ENCODE assay signal across 8 cellular contexts in genomic region chr2:190466819-190467444, GRCh38. TPM values are rescaled to one million over a fixed set of nuclear protein-coding genes. Genes with fewer than 3 reads are reported as not detected.
DNase-seq lines count a peak whose midpoint lies in the region; ATAC-seq and TF ChIP-seq lines count a peak whose summit lies in the region.
"Had no signal": no experiment of that assay in that cellular context is flagged by ENCODE, and none has a peak within 500 bp of the region (broad histone marks: within the 10 kb centered on the region; RNA-seq: fewer than 3 reads in every experiment).

No MANE protein-coding gene starts in this region.

- no peak overlapping the region for H3K4me3 ChIP-seq in fibroblast of mammary gland (ENCODE audit: control insufficient read depth, low read depth, low read length)

- no peak for TF ChIP-seq CTCF in fibroblast of mammary gland (conservative IDR thresholded peaks at IDR 0.05; ENCODE audit: control insufficient read depth, insufficient read depth, low read depth, low read length)

- no peak for ATAC-seq in GM21737 (IDR thresholded peaks at IDR 0.05; ENCODE audit: unreplicated experiment)
- no peak for ATAC-seq in HG03439 (IDR thresholded peaks at IDR 0.05; ENCODE audit: unreplicated experiment)

- peak; percentile 44 for DNase-seq in LHCN-M2 (ENCODE audit: low read depth)
- DNase-seq in NCI-H82 (lab: John Stamatoyannopoulos, UW), result peak; percentile 90
- peak; percentile 46 for DNase-seq in fibroblast of mammary gland (ENCODE audit: low read depth)
- no peak for DNase-seq in substantia nigra (lab: John Stamatoyannopoulos, UW)
- no peak for DNase-seq in T-helper 2 cell
- DNase-seq: NCI-H187 had no signal

- peak overlapping the region; percentile 69 for H3K27ac ChIP-seq in substantia nigra (ENCODE audit: low read depth, low read length, poor library complexity, severe bottlenecking)

RNA-seq across cellular contexts. Expression of gene MFSD6, which starts 58.8 kb away (rescaled TPM):
- total RNA-seq in LHCN-M2 (2014; rRNA removed), result 9.9 and 11.0 TPM in 2 replicates
- 3.0 TPM for polyA plus RNA-seq in LHCN-M2 (2012)

Comparison
In these comparisons a context has a peak if more than half of its experiments do, and no peak if none do; other contexts are left out.
1. DNase-seq: peak in LHCN-M2 (single experiment), NCI-H82 (single experiment) and fibroblast of mammary gland (single experiment); none in substantia nigra (0 of 49) and T-helper 2 cell (0 of 5).